8 cellular contexts compared by ENCODE assay signal in genomic region chr6:56699066-56699654, GRCh38. TPM values are rescaled to one million over a fixed set of nuclear protein-coding genes. Genes with fewer than 3 reads are reported as not detected.
DNase-seq lines count a peak whose midpoint lies in the region; ATAC-seq and TF ChIP-seq lines count a peak whose summit lies in the region.

No MANE protein-coding gene starts in this region.

- H3K36me3 ChIP-seq in brain microvascular endothelial cell (replicated peaks) (no peaks in the 10 kb centered on the region), lower lobe of right lung (no peaks in the 10 kb centered on the region)

- in situ Hi-C loops in brain microvascular endothelial cell (cut with HindIII; ENCODE audit: low pct_ligation_motif_present, low sequenced_read_pairs): no loop called here

- H3K27me3 ChIP-seq in brain microvascular endothelial cell (replicated peaks): no peaks in the 10 kb centered on the region
- no peaks in the 10 kb centered on the region for H3K27me3 ChIP-seq in lower lobe of right lung (ENCODE audit: low read depth)

- H3K4me3 ChIP-seq in GM12865 (ENCODE audit: low read depth, low read length) (no peak overlapping the region), brain microvascular endothelial cell (ENCODE audit: low read depth, low read length) (no peak overlapping the region), lower lobe of right lung (no peak overlapping the region)

- intact Hi-C loops in lower lobe of right lung (cut with DNase I): loop anchor here (10.0 kb wide), 1 partner anchor 54 kb away; the partner anchor contains the start of gene DST

- ATAC-seq in lower lobe of right lung: peak in 1 of 2 donors; percentile 61
- no peak for ATAC-seq in HG03196 (IDR thresholded peaks at IDR 0.05; ENCODE audit: unreplicated experiment)
- ATAC-seq in HG02642 (IDR thresholded peaks at IDR 0.05; ENCODE audit: poor library complexity, unreplicated experiment): no peak
- ATAC-seq in GM19035 (IDR thresholded peaks at IDR 0.05; ENCODE audit: unreplicated experiment): no peak
- no peak for ATAC-seq in GM21529 (IDR thresholded peaks at IDR 0.05; ENCODE audit: unreplicated experiment)

- H3K9me3 ChIP-seq in lower lobe of right lung: no peaks in the 10 kb centered on the region

- no peaks in the 10 kb centered on the region for H3K4me1 ChIP-seq in lower lobe of right lung

- no peak overlapping the region for H3K27ac ChIP-seq in brain microvascular endothelial cell
- no peak overlapping the region for H3K27ac ChIP-seq in lower lobe of right lung

- peak; percentile 27 for TF ChIP-seq CTCF in GM12865 (IDR thresholded peaks at IDR 0.05; ENCODE audit: insufficient read depth, low read depth, low read length, missing control alignments)
- TF ChIP-seq CTCF in brain microvascular endothelial cell (IDR thresholded peaks at IDR 0.05; ENCODE audit: low read depth, low read length, missing control alignments): peak; percentile 23
- TF ChIP-seq CTCF in lower lobe of right lung (IDR thresholded peaks at IDR 0.05): peak; percentile 52

- peak; percentile 20 for DNase-seq in GM12865 (ENCODE audit: low read depth)
- peak; percentile 12 for DNase-seq in NCI-H1105 (lab: John Stamatoyannopoulos, UW)
- no peak for DNase-seq in brain microvascular endothelial cell
- DNase-seq in lower lobe of right lung: no peak

RNA-seq across cellular contexts. Expression of gene DST, which starts 56.5 kb away (rescaled TPM):
- total RNA-seq in lower lobe of right lung: 327 TPM

Comparison
In these comparisons a context has a peak if more than half of its experiments do, and no peak if none do; other contexts are left out.
1. DNase-seq: peak in GM12865 (single experiment) and NCI-H1105 (single experiment); none in brain microvascular endothelial cell (single experiment) and lower lobe of right lung (single experiment).
2. Peak in every context shown above with its lines, with median percentiles within 50 percentile points of each other: CTCF ChIP-seq.